ENCODE assay signal across 2 cellular contexts in genomic region chr1:21156019-21156418, GRCh38.
TF ChIP-seq lines count a peak whose summit lies in the region.

No MANE protein-coding gene starts in this region.

TF ChIP-seq in IMR-90, 13 proteins besides CTCF, POLR2A, EP300 and RAD21:
- no peak for TF ChIP-seq FOS (IDR thresholded peaks at IDR 0.05; ENCODE audit: low read depth, low read length)
- TF ChIP-seq RCOR1 (IDR thresholded peaks at IDR 0.05; ENCODE audit: insufficient replicate concordance, low read length) = no peak
- TF ChIP-seq MAZ (IDR thresholded peaks at IDR 0.05; ENCODE audit: borderline replicate concordance, low read depth, low read length) = no peak
- no peak for TF ChIP-seq CEBPB (IDR thresholded peaks at IDR 0.05; ENCODE audit: low read depth, low read length)
- TF ChIP-seq MAFK (IDR thresholded peaks at IDR 0.05; ENCODE audit: low read depth, low read length) = no peak
- TF ChIP-seq MXI1 (IDR thresholded peaks at IDR 0.05; ENCODE audit: borderline replicate concordance, low read depth, low read length) = no peak
- no peak for TF ChIP-seq NFE2L2 (IDR thresholded peaks at IDR 0.05; ENCODE audit: low read depth, low read length)
- no peak for TF ChIP-seq CHD1 (IDR thresholded peaks at IDR 0.05; ENCODE audit: low read depth, low read length)
- no peak for TF ChIP-seq ELK1 (IDR thresholded peaks at IDR 0.05; ENCODE audit: borderline replicate concordance, low read depth, low read length)
- no peak for TF ChIP-seq SMC3 (IDR thresholded peaks at IDR 0.05; ENCODE audit: low read depth, low read length)
- TF ChIP-seq USF2 (IDR thresholded peaks at IDR 0.05; ENCODE audit: low read depth, low read length) = no peak
- TF ChIP-seq RFX5 (IDR thresholded peaks at IDR 0.05; ENCODE audit: low read depth, low read length) = no peak
- TF ChIP-seq BHLHE40 (IDR thresholded peaks at IDR 0.05; ENCODE audit: low read depth, low read length) = no peak

TF ChIP-seq in K562, 482 proteins besides CTCF, POLR2A, EP300 and RAD21:
- peak; percentile 19; the same call in 1 of the 2 replicates for TF ChIP-seq ZBTB33 (CRISPR knock-in tag; IDR thresholded peaks at IDR 0.05)
- TF ChIP-seq IRF9 (tag; IDR thresholded peaks at IDR 0.05) = no peak
